Comparison of ENCODE assay signal across 8 cellular contexts in genomic region chrX:48918644-48919340, GRCh38.
A peak's percentile ranks its signal among the peaks of the same experiment; 100 is the strongest.
DNase-seq lines count a peak whose midpoint lies in the region; ATAC-seq and TF ChIP-seq lines count a peak whose summit lies in the region.

TSS of gene PIM2 (minus strand) at chrX:48919024. CDS start at chrX:48918834, 190 bp downstream.

- DNase-seq in AML-193 (lab: John Stamatoyannopoulos, UW) (peak; percentile 87), NCI-H510A (lab: John Stamatoyannopoulos, UW) (peak; percentile 92), cerebellar nuclear complex (lab: John Stamatoyannopoulos, UW) (peak; percentile 65 to 87), kidney glomerular epithelial cell (lab: John Stamatoyannopoulos, UW) (peak; percentile 75)
- peak; percentile 89 for DNase-seq in activated CD4-positive, CD25-positive, alpha-beta regulatory T cell treated with anti-CD3 and anti-CD28 coated beads, Interleukin-2, amount 50 U/mL, for 72 hours
- peak; percentile 71 to 83 for DNase-seq in stimulated activated CD4-positive, alpha-beta T cell treated with anti-CD3 and anti-CD28 coated beads, Interleukin-1b, Interleukin-23, amount 100 ng/mL, for 1 hour (ENCODE audit: low read depth in 2 of 2)

- ATAC-seq in HG03439 (IDR thresholded peaks at IDR 0.05; ENCODE audit: unreplicated experiment) = peak; percentile 65

- peak; percentile 98 for TF ChIP-seq POLR2A in GM19193 (IDR thresholded peaks at IDR 0.05; ENCODE audit: extremely low read depth, insufficient read depth, insufficient read length)

Comparison
In these comparisons a context has a peak if more than half of its experiments do, and no peak if none do; other contexts are left out.
1. Peak in every context shown above with its lines: DNase-seq and ATAC-seq.